Comparison of ENCODE assay signal across 18 cellular contexts in genomic region chr1:35210306-35211112, GRCh38. TPM values are rescaled to one million over a fixed set of nuclear protein-coding genes. Genes with fewer than 3 reads are reported as not detected.
DNase-seq lines count a peak whose midpoint lies in the region; ATAC-seq and TF ChIP-seq lines count a peak whose summit lies in the region.
"Had no signal": no experiment of that assay in that cellular context is flagged by ENCODE, and none has a peak within 500 bp of the region (broad histone marks: within the 10 kb centered on the region; RNA-seq: fewer than 3 reads in every experiment).

No MANE protein-coding gene starts in this region.

- H3K14ac ChIP-seq in H9 (ENCODE audit: insufficient read depth, low read length) = no peak overlapping the region

- H3K18ac ChIP-seq in H9 (ENCODE audit: insufficient read length, low read depth, low read length) = peak overlapping the region; percentile 47

- H3K9me3 ChIP-seq in H9 (ENCODE audit: control insufficient read depth, low read depth, low read length) = no peaks in the 10 kb centered on the region
- H3K9me3 ChIP-seq in hepatocyte (ENCODE audit: low read depth) = no peaks in the 10 kb centered on the region
- H3K9me3 ChIP-seq: tibial nerve had no signal

- no peak overlapping the region for H2AK5ac ChIP-seq in H9 (ENCODE audit: insufficient read length, low read length)

- H3K27ac Mint-ChIP-seq in H9 = peak overlapping the region; percentile 88 to 92 (median 89)
- H3K27ac Mint-ChIP-seq in effector memory CD8-positive, alpha-beta T cell = no peak overlapping the region
- H3K27ac Mint-ChIP-seq: activated naive CD8-positive, alpha-beta T cell treated with anti-CD3 and anti-CD28 coated beads for 36 hours; activated T-cell treated with anti-CD3 and anti-CD28 coated beads, Interleukin-2, amount 50 U/mL, for 24 hours had no signal

- no peaks in the 10 kb centered on the region for H3K23me2 ChIP-seq in H9 (ENCODE audit: insufficient read length, low read depth, low read length, poor library complexity, severe bottlenecking)

- H4K8ac ChIP-seq in H9 (replicated peaks; ENCODE audit: insufficient read length, low read depth, low read length) = no peak overlapping the region

- H3K79me2 ChIP-seq in H9 (ENCODE audit: insufficient read depth, low read length) (no peaks in the 10 kb centered on the region), hepatocyte (no peaks in the 10 kb centered on the region)

- no CpG with 5 or more reads among the region's 16 CpGs for WGBS in H9 (ENCODE audit: extremely low coverage, insufficient read length, low lambda C conversion rate)
- 49% methylated on average over 16 of the region's 16 CpGs for WGBS in hepatocyte (ENCODE audit: low lambda C conversion rate, missing lambda C conversion rate)

- H2BK12ac ChIP-seq in H9 (ENCODE audit: insufficient read length, low read depth, low read length) = no peak overlapping the region

- DNase-seq in H9 = peak; percentile 60
- peak; percentile 46 for DNase-seq in SK-N-DZ (ENCODE audit: low spot score)
- DNase-seq in hepatocyte (ENCODE audit: low spot score) = no peak
- no peak for DNase-seq in omental fat pad (ENCODE audit: low spot score)
- DNase-seq in effector memory CD8-positive, alpha-beta T cell = no peak
- DNase-seq: activated CD4-positive, alpha-beta T cell treated with anti-CD3 and anti-CD28 coated beads, Interleukin-2, amount 50 U/mL, for 1 hour; activated naive CD8-positive, alpha-beta T cell treated with anti-CD3 and anti-CD28 coated beads for 36 hours; activated T-cell treated with anti-CD3 and anti-CD28 coated beads, Interleukin-2, amount 50 U/mL, for 24 hours; Calu3; cerebellar nuclear complex; NCI-H446; OCI-M1 had no signal

- H3K36me3 ChIP-seq in hepatocyte (replicated peaks; ENCODE audit: insufficient read depth, low read depth) = no peaks in the 10 kb centered on the region
- H3K36me3 ChIP-seq: tibial nerve had no signal

- no peak overlapping the region for H2BK5ac ChIP-seq in H9 (ENCODE audit: insufficient read length, low read length)

- H3K27ac ChIP-seq in H9 (ENCODE audit: insufficient read length, low read depth, low read length) (no peak overlapping the region), hepatocyte (no peak overlapping the region)
- H3K27ac ChIP-seq: SK-N-MC, tibial nerve had no signal

- H3K36me3 Mint-ChIP-seq in H9 (ENCODE audit: insufficient read depth in 1 of 3, low read depth in 3 of 3) = no peaks in the 10 kb centered on the region
- no peaks in the 10 kb centered on the region for H3K36me3 Mint-ChIP-seq in effector memory CD8-positive, alpha-beta T cell (ENCODE audit: insufficient read depth)
- H3K36me3 Mint-ChIP-seq: activated naive CD8-positive, alpha-beta T cell treated with anti-CD3 and anti-CD28 coated beads for 36 hours had no signal

- H3K27me3 ChIP-seq in H9 (ENCODE audit: insufficient read depth, low read length) (no peaks in the 10 kb centered on the region), hepatocyte (no peaks in the 10 kb centered on the region)
- H3K27me3 ChIP-seq: tibial nerve had no signal

- H3K4ac ChIP-seq in H9 (ENCODE audit: low read depth, low read length) = no peak overlapping the region

- H3K56ac ChIP-seq in H9 (ENCODE audit: insufficient read length, low read depth, low read length) = no peak overlapping the region

- no peak overlapping the region for H3T11ph ChIP-seq in H9 (ENCODE audit: low read length)

- H2AFZ ChIP-seq in H9 (ENCODE audit: low read length) = peak overlapping the region; percentile 5
- H2AFZ ChIP-seq in hepatocyte = no peak overlapping the region

- no peak overlapping the region for H2BK15ac ChIP-seq in H9 (ENCODE audit: low read depth, low read length)

- peak; percentile 69 for ATAC-seq in omental fat pad (ENCODE audit: low FRiP score)
- ATAC-seq in effector memory CD8-positive, alpha-beta T cell (replicated peaks) = no peak
- ATAC-seq in HG03457 (IDR thresholded peaks at IDR 0.05; ENCODE audit: unreplicated experiment) = no peak
- no peak for ATAC-seq in HG03565 (IDR thresholded peaks at IDR 0.05; ENCODE audit: unreplicated experiment)
- no peak for ATAC-seq in HG03097 (IDR thresholded peaks at IDR 0.05; ENCODE audit: low FRiP score, unreplicated experiment)
- ATAC-seq: left lobe of liver had no signal

- H4K5ac ChIP-seq in H9 (ENCODE audit: insufficient read length, low read depth, low read length) = no peak overlapping the region

- H3K4me3 ChIP-seq in hepatocyte = no peak overlapping the region
- H3K4me3 ChIP-seq: SK-N-MC, tibial nerve had no signal

- H3K27me3 Mint-ChIP-seq in H9 (ENCODE audit: low read depth) = no peaks in the 10 kb centered on the region
- H3K27me3 Mint-ChIP-seq in effector memory CD8-positive, alpha-beta T cell = no peaks in the 10 kb centered on the region
- H3K27me3 Mint-ChIP-seq: activated naive CD8-positive, alpha-beta T cell treated with anti-CD3 and anti-CD28 coated beads for 36 hours had no signal

- no peak overlapping the region for H3K9ac ChIP-seq in H9 (ENCODE audit: extremely low read depth, insufficient read length, low read length)

- H3K9me2 ChIP-seq in hepatocyte (replicated peaks; ENCODE audit: insufficient read depth) = no peaks in the 10 kb centered on the region

- no peak overlapping the region for H3K4me2 ChIP-seq in H9 (ENCODE audit: insufficient read depth, insufficient read length, low read length)
- peak overlapping the region; percentile 9 for H3K4me2 ChIP-seq in hepatocyte

- H3K79me1 ChIP-seq in H9 (ENCODE audit: insufficient read depth, low read depth, low read length, poor library complexity, severe bottlenecking) = no peaks in the 10 kb centered on the region

- no peak overlapping the region for H4K91ac ChIP-seq in H9 (ENCODE audit: insufficient read length, low read depth, low read length)

- H2BK120ac ChIP-seq in H9 (ENCODE audit: low read depth, low read length, poor library complexity, severe bottlenecking) = no peak overlapping the region

- no peak for TF ChIP-seq CTCF in H9 (conservative IDR thresholded peaks at IDR 0.05)
- no peak for TF ChIP-seq CTCF in hepatocyte (IDR thresholded peaks at IDR 0.05; ENCODE audit: poor library complexity)
- TF ChIP-seq CTCF in omental fat pad (IDR thresholded peaks at IDR 0.05) = no peak

- no peaks in the 10 kb centered on the region; a peak in 2 of 5 replicates for H3K9me3 Mint-ChIP-seq in H9
- H3K9me3 Mint-ChIP-seq in effector memory CD8-positive, alpha-beta T cell = no peaks in the 10 kb centered on the region
- H3K9me3 Mint-ChIP-seq: activated naive CD8-positive, alpha-beta T cell treated with anti-CD3 and anti-CD28 coated beads for 36 hours; activated T-cell treated with anti-CD3 and anti-CD28 coated beads, Interleukin-2, amount 50 U/mL, for 24 hours had no signal

- H3K4me1 Mint-ChIP-seq in H9 = peaks cover 18 to 29% of the 10 kb centered on the region in 2 experiments
- H3K4me1 Mint-ChIP-seq in effector memory CD8-positive, alpha-beta T cell (ENCODE audit: low read depth in 2 of 2) = no peaks in the 10 kb centered on the region
- H3K4me1 Mint-ChIP-seq: activated naive CD8-positive, alpha-beta T cell treated with anti-CD3 and anti-CD28 coated beads for 36 hours had no signal

- H3K23ac ChIP-seq in H9 (ENCODE audit: insufficient read length, low read depth, low read length) = no peak overlapping the region

- peak overlapping the region; percentile 39 to 70; a peak in 4 of 5 replicates for H3K4me3 Mint-ChIP-seq in H9
- H3K4me3 Mint-ChIP-seq in effector memory CD8-positive, alpha-beta T cell = no peak overlapping the region
- H3K4me3 Mint-ChIP-seq: activated naive CD8-positive, alpha-beta T cell treated with anti-CD3 and anti-CD28 coated beads for 36 hours; activated T-cell treated with anti-CD3 and anti-CD28 coated beads, Interleukin-2, amount 50 U/mL, for 24 hours had no signal

- H4K20me1 ChIP-seq in H9 (ENCODE audit: control insufficient read depth, insufficient read depth, insufficient read length) = no peaks in the 10 kb centered on the region
- no peaks in the 10 kb centered on the region for H4K20me1 ChIP-seq in hepatocyte (ENCODE audit: insufficient read depth, poor library complexity, severe bottlenecking)

- no peak overlapping the region for H2BK20ac ChIP-seq in H9 (ENCODE audit: low read depth, low read length, poor library complexity, severe bottlenecking)

- H3K4me1 ChIP-seq in H9 (ENCODE audit: insufficient read depth, low read length) (peaks cover 9% of the 10 kb centered on the region; the same call in 1 of the 2 replicates), hepatocyte (ENCODE audit: insufficient read depth) (no peaks in the 10 kb centered on the region)

RNA-seq across cellular contexts. Expression of gene SFPQ, which starts 17.6 kb away (rescaled TPM):
- total RNA-seq in H9 (2021) (547 and 573 TPM in 2 replicates), hepatocyte (138 and 183 TPM in 2 replicates), omental fat pad (100 to 1,000 TPM; 182 to 432 (median 259) TPM)
- polyA plus RNA-seq in SK-N-DZ (2014; cell fraction: cytosol; rRNA removed) = 364 and 419 TPM in 2 replicates
- 550 and 751 TPM in 2 replicates for polyA plus RNA-seq in SK-N-DZ (2014; cell fraction: nucleus; rRNA removed)
- 165 and 170 TPM in 2 replicates for polyA plus RNA-seq in hepatocyte

RNA-seq across cellular contexts. Expression of gene ZMYM4, which starts 58.0 kb away (rescaled TPM):
- total RNA-seq in H9 (2021) (66.0 and 66.9 TPM in 2 replicates), hepatocyte (35.5 and 43.4 TPM in 2 replicates), omental fat pad (10 to 100 TPM; 31.7 to 38.3 (median 33.9) TPM)
- polyA plus RNA-seq in SK-N-DZ (2014; cell fraction: cytosol; rRNA removed) = 19.2 and 22.7 TPM in 2 replicates
- polyA plus RNA-seq in SK-N-DZ (2014; cell fraction: nucleus; rRNA removed) = 17.8 and 22.9 TPM in 2 replicates
- polyA plus RNA-seq in hepatocyte = 17.6 and 24.5 TPM in 2 replicates

Comparison
In these comparisons a context has a peak if more than half of its experiments do, and no peak if none do; other contexts are left out.
1. DNase-seq: peak in H9 (single experiment) and SK-N-DZ (single experiment); none in hepatocyte (single experiment), omental fat pad (single experiment) and effector memory CD8-positive, alpha-beta T cell (0 of 3).
2. H3K27ac Mint-ChIP-seq: peak in H9 (3 of 3); none in effector memory CD8-positive, alpha-beta T cell (0 of 2).
3. H3K4me3 Mint-ChIP-seq: peak in H9 (2 of 2); none in effector memory CD8-positive, alpha-beta T cell (0 of 2).